Comparison of ENCODE assay signal across 18 cellular contexts in the genomic region with DNA sequence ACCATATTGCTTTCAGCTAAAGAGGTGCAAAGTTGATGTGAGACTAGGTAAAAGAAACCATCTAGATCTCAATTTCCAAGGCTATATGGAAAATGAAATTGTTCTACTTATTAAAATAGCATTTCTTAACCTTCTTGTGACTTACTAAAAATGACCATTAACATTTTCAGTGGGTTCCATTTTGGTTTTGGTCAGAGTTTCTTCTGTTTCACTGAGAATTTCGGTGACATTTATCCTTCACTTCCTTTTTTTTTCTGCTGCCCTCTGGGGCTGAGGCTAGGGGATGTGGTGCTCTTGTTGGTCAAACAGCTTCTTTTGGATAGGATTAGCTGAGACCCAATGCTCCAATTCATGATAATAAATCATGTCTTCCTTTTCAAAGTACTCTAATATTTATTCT. TPM values are rescaled to one million over a fixed set of nuclear protein-coding genes. Genes with fewer than 3 reads are reported as not detected.
DNase-seq lines count a peak whose midpoint lies in the region; ATAC-seq and TF ChIP-seq lines count a peak whose summit lies in the region.
"Had no signal": no experiment of that assay in that cellular context is flagged by ENCODE, and none has a peak within 500 bp of the region (broad histone marks: within the 10 kb centered on the region; RNA-seq: fewer than 3 reads in every experiment).

No MANE protein-coding gene starts in this region.

- WGBS in smooth muscle cell (ENCODE audit: low lambda C conversion rate), result 73% methylated on average over 1 of the region's 1 CpG

- H3K27me3 ChIP-seq in SU-DHL-6 (ENCODE audit: low read length), result no peaks in the 10 kb centered on the region
- no peaks in the 10 kb centered on the region for H3K27me3 ChIP-seq in smooth muscle cell (ENCODE audit: low read depth)
- no peaks in the 10 kb centered on the region for H3K27me3 ChIP-seq in HAP-1 (ENCODE audit: low read depth)
- H3K27me3 ChIP-seq: gastrocnemius medialis, uterus had no signal

- H3K4me2 ChIP-seq in SU-DHL-6 (ENCODE audit: low read depth, low read length, poor library complexity, severe bottlenecking), result peak overlapping the region; percentile 0
- no peak overlapping the region for H3K4me2 ChIP-seq in smooth muscle cell

- no peaks in the 10 kb centered on the region for H3K9me3 ChIP-seq in SU-DHL-6 (ENCODE audit: insufficient read depth, low read length)
- no peaks in the 10 kb centered on the region for H3K9me3 ChIP-seq in smooth muscle cell (replicated peaks; ENCODE audit: low read depth)
- no peaks in the 10 kb centered on the region for H3K9me3 ChIP-seq in HAP-1
- H3K9me3 ChIP-seq: gastrocnemius medialis, uterus had no signal

- H3K9ac ChIP-seq in SU-DHL-6 (ENCODE audit: low read length), result no peak overlapping the region
- no peak overlapping the region for H3K9ac ChIP-seq in smooth muscle cell (ENCODE audit: low read depth)

- H3K4me1 ChIP-seq in smooth muscle cell (ENCODE audit: low read depth), result no peaks in the 10 kb centered on the region
- peaks cover 17% of the 10 kb centered on the region for H3K4me1 ChIP-seq in HAP-1
- H3K4me1 ChIP-seq: gastrocnemius medialis, uterus had no signal

- ATAC-seq in GM19438 (IDR thresholded peaks at IDR 0.05; ENCODE audit: low read depth, unreplicated experiment) (peak; percentile 34), HG03025 (IDR thresholded peaks at IDR 0.05; ENCODE audit: low FRiP score, unreplicated experiment) (peak; percentile 28)
- ATAC-seq: gastrocnemius medialis, HCT116, left lobe of liver had no signal

- no peaks in the 10 kb centered on the region for H3K36me3 ChIP-seq in SU-DHL-6 (ENCODE audit: low read length)
- no peaks in the 10 kb centered on the region for H3K36me3 ChIP-seq in smooth muscle cell (ENCODE audit: low read depth)
- H3K36me3 ChIP-seq in HAP-1 (replicated peaks), result no peaks in the 10 kb centered on the region
- H3K36me3 ChIP-seq: gastrocnemius medialis, uterus had no signal

- TF ChIP-seq CTCF in GM12864 (IDR thresholded peaks at IDR 0.05; ENCODE audit: low read depth, low read length, missing control alignments), result no peak
- TF ChIP-seq CTCF in SU-DHL-6 (IDR thresholded peaks at IDR 0.05; ENCODE audit: insufficient read depth, low read length, poor library complexity, severe bottlenecking), result no peak
- no peak for TF ChIP-seq CTCF in smooth muscle cell (IDR thresholded peaks at IDR 0.05; ENCODE audit: borderline replicate concordance, insufficient read depth, poor library complexity, severe bottlenecking)

- DNase-seq in GM12864 (ENCODE audit: low read depth), result peak; percentile 64
- DNase-seq in SHP77 treated with DMSO at 0.1 percent for 48 hours (lab: John Stamatoyannopoulos, UW), result no peak
- no peak for DNase-seq in smooth muscle cell (lab: John Stamatoyannopoulos, UW; ENCODE audit: unreplicated experiment)
- no peak for DNase-seq in NCI-H2107 treated with DMSO at 0.1 percent for 48 hours (lab: John Stamatoyannopoulos, UW; ENCODE audit: unreplicated experiment)
- no peak for DNase-seq in HAP-1 (ENCODE audit: low spot score in 2 of 2)
- DNase-seq: activated CD4-positive, alpha-beta T cell treated with anti-CD3 and anti-CD28 coated beads for 4 hours; activated CD8-positive, alpha-beta memory T cell treated with anti-CD3 and anti-CD28 coated beads, Interleukin-2, amount 50 U/mL, for 48 hours; activated naive CD4-positive, alpha-beta T cell treated with anti-CD3 and anti-CD28 coated beads for 36 hours; cortex of kidney; gastrocnemius medialis; NCI-H1930; NCI-H446 treated with DMSO at 0.1 percent for 48 hours; uterus had no signal

- no peaks in the 10 kb centered on the region for H3K79me2 ChIP-seq in SU-DHL-6 (ENCODE audit: insufficient read depth, low read length)
- H3K79me2 ChIP-seq in smooth muscle cell (ENCODE audit: low read depth), result no peaks in the 10 kb centered on the region

- no peaks in the 10 kb centered on the region for H3K9me2 ChIP-seq in SU-DHL-6 (replicated peaks; ENCODE audit: insufficient read depth, low read length)

- H4K20me1 ChIP-seq in SU-DHL-6 (ENCODE audit: low read depth, low read length), result no peaks in the 10 kb centered on the region
- H4K20me1 ChIP-seq in smooth muscle cell (ENCODE audit: low read depth), result no peaks in the 10 kb centered on the region

- in situ Hi-C loops in HAP-1 (cut with MboI; ENCODE audit: low sequenced_read_pairs), result no loop called here

- H3K4me3 ChIP-seq in GM12864 (ENCODE audit: low read depth, low read length) (no peak overlapping the region), SU-DHL-6 (ENCODE audit: insufficient read depth, low read length, poor library complexity, severe bottlenecking) (no peak overlapping the region), smooth muscle cell (no peak overlapping the region), HAP-1 (no peak overlapping the region)
- H3K4me3 ChIP-seq: gastrocnemius medialis, uterus had no signal

- H2AFZ ChIP-seq in SU-DHL-6 (ENCODE audit: low read depth, low read length, severe bottlenecking) (no peak overlapping the region), smooth muscle cell (ENCODE audit: low read depth) (no peak overlapping the region)

- peaks cover 39% of the 10 kb centered on the region for H3F3A ChIP-seq in SU-DHL-6 (ENCODE audit: insufficient read depth)
- H3F3A ChIP-seq in smooth muscle cell (ENCODE audit: low read depth), result no peaks in the 10 kb centered on the region

- H3K27ac ChIP-seq in SU-DHL-6 (ENCODE audit: low read depth, low read length), result 0 out of 2 replicates have a peak overlapping the region, but pooled peaks have one; percentile 1
- H3K27ac ChIP-seq in smooth muscle cell (ENCODE audit: low read depth), result no peak overlapping the region
- H3K27ac ChIP-seq: gastrocnemius medialis, uterus had no signal

RNA-seq across cellular contexts. Expression of a gene that starts 44.3 kb away (rescaled TPM):
- 10.5 and 15.3 TPM in 2 replicates for total RNA-seq in smooth muscle cell
- polyA plus RNA-seq in smooth muscle cell, result 2.3 and 4.8 TPM in 2 replicates
